In genomic region chr3:32177702-32178198, GRCh38 we compare ENCODE assay signal across 1 cellular context.
TF ChIP-seq lines count a peak whose summit lies in the region.

No MANE protein-coding gene starts in this region.

TF ChIP-seq in HepG2, 621 proteins besides CTCF, POLR2A, EP300 and RAD21 (continued from another document):
- TF ChIP-seq CREB1 (IDR thresholded peaks at IDR 0.05) (0 out of 2 replicates have a peak, but pooled peaks have one; percentile 9), CREB1 (CRISPR knock-in tag; IDR thresholded peaks at IDR 0.05) (no peak), KLF13 (CRISPR knock-in tag; IDR thresholded peaks at IDR 0.05) (no peak), ZNF331 (CRISPR knock-in tag; IDR thresholded peaks at IDR 0.05) (peak; percentile 72; the same call in 1 of the 2 replicates), ZNF343 (CRISPR knock-in tag; IDR thresholded peaks at IDR 0.05) (no peak), BCL6 (CRISPR knock-in tag; IDR thresholded peaks at IDR 0.05) (0 out of 2 replicates have a peak, but pooled peaks have one; percentile 27), GATA4 (IDR thresholded peaks at IDR 0.05; ENCODE audit: borderline replicate concordance, low read depth) (no peak), FOSL1 (CRISPR knock-in tag; IDR thresholded peaks at IDR 0.05; ENCODE audit: borderline replicate concordance) (no peak), ZNF10 (CRISPR knock-in tag; IDR thresholded peaks at IDR 0.05; ENCODE audit: borderline replicate concordance, low read depth) (no peak), KDM4B (CRISPR knock-in tag; IDR thresholded peaks at IDR 0.05) (0 out of 2 replicates have a peak, but pooled peaks have one; percentile 54), BHLHE40 (IDR thresholded peaks at IDR 0.05; ENCODE audit: low read length) (peak; percentile 55; the same call in 1 of the 2 replicates), CEBPG (CRISPR knock-in tag; IDR thresholded peaks at IDR 0.05) (peak; percentile 60; the same call in 1 of the 2 replicates), LCORL (IDR thresholded peaks at IDR 0.05) (no peak), LCORL (CRISPR knock-in tag; IDR thresholded peaks at IDR 0.05) (0 out of 2 replicates have a peak, but pooled peaks have one; percentile 25), EED (CRISPR knock-in tag; IDR thresholded peaks at IDR 0.05) (no peak), RARA (CRISPR knock-in tag; IDR thresholded peaks at IDR 0.05) (0 out of 2 replicates have a peak, but pooled peaks have one; percentile 27), PHF8 (CRISPR knock-in tag; IDR thresholded peaks at IDR 0.05) (peak; percentile 25; the same call in 1 of the 2 replicates), HNF4G (IDR thresholded peaks at IDR 0.05; ENCODE audit: borderline replicate concordance, low read depth, low read length) (no peak; the same call in 1 of the 2 replicates), HNF4G (CRISPR knock-in tag; IDR thresholded peaks at IDR 0.05; ENCODE audit: borderline replicate concordance, low read depth) (no peak), ETV5 (CRISPR knock-in tag; IDR thresholded peaks at IDR 0.05; ENCODE audit: borderline replicate concordance) (peak; percentile 44; the same call in 1 of the 2 replicates), PATZ1 (CRISPR knock-in tag; IDR thresholded peaks at IDR 0.05) (0 out of 2 replicates have a peak, but pooled peaks have one; percentile 16), KDM1A (CRISPR knock-in tag; IDR thresholded peaks at IDR 0.05) (no peak), RBM39 (IDR thresholded peaks at IDR 0.05; ENCODE audit: low read depth, low read length, poor library complexity, severe bottlenecking) (no peak), IRF2 (CRISPR knock-in tag; IDR thresholded peaks at IDR 0.05) (peak; percentile 55; the same call in 1 of the 2 replicates), KMT2B (CRISPR knock-in tag; IDR thresholded peaks at IDR 0.05) (0 out of 2 replicates have a peak, but pooled peaks have one; percentile 34), PHF21A (CRISPR knock-in tag; IDR thresholded peaks at IDR 0.05) (peak; percentile 36; the same call in 1 of the 2 replicates), ZNF768 (CRISPR knock-in tag; IDR thresholded peaks at IDR 0.05) (no peak), PTBP1 (IDR thresholded peaks at IDR 0.05; ENCODE audit: low read depth, low read length, poor library complexity, severe bottlenecking) (no peak), ZNF143 (CRISPR knock-in tag; IDR thresholded peaks at IDR 0.05) (no peak), SOX5 (CRISPR knock-in tag; IDR thresholded peaks at IDR 0.05; ENCODE audit: borderline replicate concordance) (peak; percentile 47), MAF1 (CRISPR knock-in tag; IDR thresholded peaks at IDR 0.05; ENCODE audit: borderline replicate concordance) (no peak)
- TF ChIP-seq, protein P1, sequence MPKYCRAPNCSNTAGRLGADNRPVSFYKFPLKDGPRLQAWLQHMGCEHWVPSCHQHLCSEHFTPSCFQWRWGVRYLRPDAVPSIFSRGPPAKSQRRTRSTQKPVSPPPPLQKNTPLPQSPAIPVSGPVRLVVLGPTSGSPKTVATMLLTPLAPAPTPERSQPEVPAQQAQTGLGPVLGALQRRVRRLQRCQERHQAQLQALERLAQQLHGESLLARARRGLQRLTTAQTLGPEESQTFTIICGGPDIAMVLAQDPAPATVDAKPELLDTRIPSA (CRISPR knock-in tag; IDR thresholded peaks at IDR 0.05; ENCODE audit: borderline replicate concordance), result no peak
- TF ChIP-seq, protein P2, sequence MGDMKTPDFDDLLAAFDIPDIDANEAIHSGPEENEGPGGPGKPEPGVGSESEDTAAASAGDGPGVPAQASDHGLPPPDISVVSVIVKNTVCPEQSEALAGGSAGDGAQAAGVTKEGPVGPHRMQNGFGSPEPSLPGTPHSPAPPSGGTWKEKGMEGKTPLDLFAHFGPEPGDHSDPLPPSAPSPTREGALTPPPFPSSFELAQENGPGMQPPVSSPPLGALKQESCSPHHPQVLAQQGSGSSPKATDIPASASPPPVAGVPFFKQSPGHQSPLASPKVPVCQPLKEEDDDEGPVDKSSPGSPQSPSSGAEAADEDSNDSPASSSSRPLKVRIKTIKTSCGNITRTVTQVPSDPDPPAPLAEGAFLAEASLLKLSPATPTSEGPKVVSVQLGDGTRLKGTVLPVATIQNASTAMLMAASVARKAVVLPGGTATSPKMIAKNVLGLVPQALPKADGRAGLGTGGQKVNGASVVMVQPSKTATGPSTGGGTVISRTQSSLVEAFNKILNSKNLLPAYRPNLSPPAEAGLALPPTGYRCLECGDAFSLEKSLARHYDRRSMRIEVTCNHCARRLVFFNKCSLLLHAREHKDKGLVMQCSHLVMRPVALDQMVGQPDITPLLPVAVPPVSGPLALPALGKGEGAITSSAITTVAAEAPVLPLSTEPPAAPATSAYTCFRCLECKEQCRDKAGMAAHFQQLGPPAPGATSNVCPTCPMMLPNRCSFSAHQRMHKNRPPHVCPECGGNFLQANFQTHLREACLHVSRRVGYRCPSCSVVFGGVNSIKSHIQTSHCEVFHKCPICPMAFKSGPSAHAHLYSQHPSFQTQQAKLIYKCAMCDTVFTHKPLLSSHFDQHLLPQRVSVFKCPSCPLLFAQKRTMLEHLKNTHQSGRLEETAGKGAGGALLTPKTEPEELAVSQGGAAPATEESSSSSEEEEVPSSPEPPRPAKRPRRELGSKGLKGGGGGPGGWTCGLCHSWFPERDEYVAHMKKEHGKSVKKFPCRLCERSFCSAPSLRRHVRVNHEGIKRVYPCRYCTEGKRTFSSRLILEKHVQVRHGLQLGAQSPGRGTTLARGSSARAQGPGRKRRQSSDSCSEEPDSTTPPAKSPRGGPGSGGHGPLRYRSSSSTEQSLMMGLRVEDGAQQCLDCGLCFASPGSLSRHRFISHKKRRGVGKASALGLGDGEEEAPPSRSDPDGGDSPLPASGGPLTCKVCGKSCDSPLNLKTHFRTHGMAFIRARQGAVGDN (CRISPR knock-in tag; IDR thresholded peaks at IDR 0.05), result no peak
- TF ChIP-seq, protein P3, sequence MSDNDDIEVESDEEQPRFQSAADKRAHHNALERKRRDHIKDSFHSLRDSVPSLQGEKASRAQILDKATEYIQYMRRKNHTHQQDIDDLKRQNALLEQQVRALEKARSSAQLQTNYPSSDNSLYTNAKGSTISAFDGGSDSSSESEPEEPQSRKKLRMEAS (IDR thresholded peaks at IDR 0.05), result peak; percentile 22; the same call in 1 of the 2 replicates
- TF ChIP-seq, protein P4, sequence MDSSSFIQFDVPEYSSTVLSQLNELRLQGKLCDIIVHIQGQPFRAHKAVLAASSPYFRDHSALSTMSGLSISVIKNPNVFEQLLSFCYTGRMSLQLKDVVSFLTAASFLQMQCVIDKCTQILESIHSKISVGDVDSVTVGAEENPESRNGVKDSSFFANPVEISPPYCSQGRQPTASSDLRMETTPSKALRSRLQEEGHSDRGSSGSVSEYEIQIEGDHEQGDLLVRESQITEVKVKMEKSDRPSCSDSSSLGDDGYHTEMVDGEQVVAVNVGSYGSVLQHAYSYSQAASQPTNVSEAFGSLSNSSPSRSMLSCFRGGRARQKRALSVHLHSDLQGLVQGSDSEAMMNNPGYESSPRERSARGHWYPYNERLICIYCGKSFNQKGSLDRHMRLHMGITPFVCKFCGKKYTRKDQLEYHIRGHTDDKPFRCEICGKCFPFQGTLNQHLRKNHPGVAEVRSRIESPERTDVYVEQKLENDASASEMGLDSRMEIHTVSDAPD (CRISPR knock-in tag; IDR thresholded peaks at IDR 0.05), result peak; percentile 73; the same call in 1 of the 2 replicates
